Comparison of ENCODE assay signal across 1 cellular context in genomic region chr11:76321820-76322524, GRCh38.
TF ChIP-seq lines count a peak whose summit lies in the region.

No MANE protein-coding gene starts in this region.

TF ChIP-seq in IMR-90, 13 proteins besides CTCF, POLR2A, EP300 and RAD21:
- TF ChIP-seq RFX5 (IDR thresholded peaks at IDR 0.05; ENCODE audit: low read depth, low read length): no peak
TF ChIP-seq in IMR-90: peak in this region for 0.
